ENCODE assay signal across 1 cellular context in the genomic region with DNA sequence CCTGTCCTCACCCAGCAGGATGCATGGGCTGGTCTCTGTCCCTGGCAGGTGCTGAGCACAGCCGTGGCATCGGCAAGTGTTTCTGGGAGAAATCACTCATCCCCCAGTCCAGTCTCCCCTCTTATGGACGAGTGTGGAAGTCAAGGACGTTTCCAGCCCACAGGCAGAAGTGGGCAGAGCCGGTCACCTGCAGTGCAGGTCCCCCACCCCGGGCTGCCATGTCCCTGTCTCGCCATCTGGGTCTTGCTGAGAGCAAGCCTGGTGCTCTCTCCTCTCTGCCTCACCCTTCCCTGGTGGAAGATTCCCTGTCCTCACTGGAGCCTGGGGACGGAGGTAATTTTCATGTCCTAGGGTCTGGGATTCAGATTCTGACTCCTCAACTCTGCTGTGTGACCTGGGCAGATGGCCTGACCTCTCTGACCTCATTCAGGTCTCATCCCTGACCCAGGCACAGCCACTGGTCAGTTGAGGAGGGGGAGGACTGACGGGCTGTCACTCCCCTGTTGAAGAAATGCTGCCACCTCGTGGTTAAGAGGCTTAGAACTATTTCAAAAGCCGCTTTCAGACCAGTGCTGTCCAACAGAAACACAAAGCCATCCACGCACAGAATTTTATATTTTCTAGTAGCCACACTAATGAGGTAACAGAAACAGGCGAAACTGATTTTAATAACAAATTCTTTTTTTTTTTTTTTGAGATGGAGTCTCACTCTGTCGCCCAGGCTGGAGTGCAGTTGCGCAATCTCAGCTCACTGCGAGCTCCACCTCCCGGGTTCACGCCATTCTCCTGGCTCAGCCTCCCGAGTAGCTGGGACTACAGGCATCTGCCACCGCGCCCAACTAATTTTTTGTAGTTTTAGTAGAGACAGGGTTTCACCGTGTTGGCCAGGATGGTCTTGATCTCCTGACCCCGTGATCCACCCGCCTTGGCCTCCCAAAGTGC.
TF ChIP-seq lines count a peak whose summit lies in the region.

No MANE protein-coding gene starts in this region.

TF ChIP-seq in K562, 482 proteins besides CTCF, POLR2A, EP300 and RAD21 (continued from another document and continues in another):
- TF ChIP-seq ZBTB9 (CRISPR knock-in tag; IDR thresholded peaks at IDR 0.05) (no peak), RAD51 (IDR thresholded peaks at IDR 0.05; ENCODE audit: borderline replicate concordance, low read depth) (no peak; the same call in 1 of the 2 replicates), CBX1 (IDR thresholded peaks at IDR 0.05; ENCODE audit: low read depth) (peak; percentile 60; the same call in 1 of the 2 replicates), ZC3H8 (IDR thresholded peaks at IDR 0.05) (no peak), FOXP1 (CRISPR knock-in tag; IDR thresholded peaks at IDR 0.05) (no peak), REST (CRISPR knock-in tag; IDR thresholded peaks at IDR 0.05; ENCODE audit: low read depth) (0 out of 2 replicates have a peak, but pooled peaks have one; percentile 30), MEF2A (IDR thresholded peaks at IDR 0.05; ENCODE audit: control insufficient read depth, low read depth, low read length) (no peak), XRCC4 (IDR thresholded peaks at IDR 0.05; ENCODE audit: extremely low read depth, insufficient read depth, insufficient read length) (no peak), ZNF551 (CRISPR knock-in tag; IDR thresholded peaks at IDR 0.05) (no peak), MLX (CRISPR knock-in tag; conservative IDR thresholded peaks at IDR 0.05) (no peak), EGR1 (conservative IDR thresholded peaks at IDR 0.05) (peak; percentile 61), ZNF174 (CRISPR knock-in tag; IDR thresholded peaks at IDR 0.05) (no peak), HCFC1 (IDR thresholded peaks at IDR 0.05; ENCODE audit: low read depth, low read length) (0 out of 2 replicates have a peak, but pooled peaks have one; percentile 6), U2AF2 (optimal IDR thresholded peaks at IDR 0.05; ENCODE audit: low read depth, low read length) (no peak), TAF1 (IDR thresholded peaks at IDR 0.05; ENCODE audit: control insufficient read depth, extremely low read depth, insufficient read depth, low read length, severe bottlenecking) (no peak), EHMT2 (IDR thresholded peaks at IDR 0.05) (no peak), ETV1 (tag; conservative IDR thresholded peaks at IDR 0.05; ENCODE audit: low read depth) (no peak; the same call in 1 of the 2 replicates), TAF9B (IDR thresholded peaks at IDR 0.05; ENCODE audit: partially characterized antibody) (no peak), FOXK2 (conservative IDR thresholded peaks at IDR 0.05 in 1 of 2, IDR thresholded peaks at IDR 0.05 in 1 of 2; ENCODE audit: low read depth in 2 of 2) (no peak), GTF3C2 (IDR thresholded peaks at IDR 0.05; ENCODE audit: borderline replicate concordance, extremely low read depth, insufficient read length) (no peak), PURB (CRISPR knock-in tag; IDR thresholded peaks at IDR 0.05; ENCODE audit: low read depth) (no peak), SMARCE1 (IDR thresholded peaks at IDR 0.05) (no peak), CHCHD3 (CRISPR knock-in tag; IDR thresholded peaks at IDR 0.05) (no peak), SRF (CRISPR knock-in tag; IDR thresholded peaks at IDR 0.05) (peak in 1 of 2 experiments; percentile 30; a peak in 1 of 4 replicates), ASH1L (IDR thresholded peaks at IDR 0.05; ENCODE audit: borderline replicate concordance, low read depth, partially characterized antibody) (no peak), SETDB1 (IDR thresholded peaks at IDR 0.05; ENCODE audit: low read length) (no peak), PML (IDR thresholded peaks at IDR 0.05; ENCODE audit: low read length) (no peak), HDAC1 (IDR thresholded peaks at IDR 0.05) (0 out of 4 replicates have a peak, but pooled peaks of 1 of the 2 experiments have one; percentile 24), NR2C1 (IDR thresholded peaks at IDR 0.05) (no peak), NR2C1 (tag; IDR thresholded peaks at IDR 0.05) (0 out of 2 replicates have a peak, but pooled peaks have one; percentile 32)
- TF ChIP-seq, protein P1, sequence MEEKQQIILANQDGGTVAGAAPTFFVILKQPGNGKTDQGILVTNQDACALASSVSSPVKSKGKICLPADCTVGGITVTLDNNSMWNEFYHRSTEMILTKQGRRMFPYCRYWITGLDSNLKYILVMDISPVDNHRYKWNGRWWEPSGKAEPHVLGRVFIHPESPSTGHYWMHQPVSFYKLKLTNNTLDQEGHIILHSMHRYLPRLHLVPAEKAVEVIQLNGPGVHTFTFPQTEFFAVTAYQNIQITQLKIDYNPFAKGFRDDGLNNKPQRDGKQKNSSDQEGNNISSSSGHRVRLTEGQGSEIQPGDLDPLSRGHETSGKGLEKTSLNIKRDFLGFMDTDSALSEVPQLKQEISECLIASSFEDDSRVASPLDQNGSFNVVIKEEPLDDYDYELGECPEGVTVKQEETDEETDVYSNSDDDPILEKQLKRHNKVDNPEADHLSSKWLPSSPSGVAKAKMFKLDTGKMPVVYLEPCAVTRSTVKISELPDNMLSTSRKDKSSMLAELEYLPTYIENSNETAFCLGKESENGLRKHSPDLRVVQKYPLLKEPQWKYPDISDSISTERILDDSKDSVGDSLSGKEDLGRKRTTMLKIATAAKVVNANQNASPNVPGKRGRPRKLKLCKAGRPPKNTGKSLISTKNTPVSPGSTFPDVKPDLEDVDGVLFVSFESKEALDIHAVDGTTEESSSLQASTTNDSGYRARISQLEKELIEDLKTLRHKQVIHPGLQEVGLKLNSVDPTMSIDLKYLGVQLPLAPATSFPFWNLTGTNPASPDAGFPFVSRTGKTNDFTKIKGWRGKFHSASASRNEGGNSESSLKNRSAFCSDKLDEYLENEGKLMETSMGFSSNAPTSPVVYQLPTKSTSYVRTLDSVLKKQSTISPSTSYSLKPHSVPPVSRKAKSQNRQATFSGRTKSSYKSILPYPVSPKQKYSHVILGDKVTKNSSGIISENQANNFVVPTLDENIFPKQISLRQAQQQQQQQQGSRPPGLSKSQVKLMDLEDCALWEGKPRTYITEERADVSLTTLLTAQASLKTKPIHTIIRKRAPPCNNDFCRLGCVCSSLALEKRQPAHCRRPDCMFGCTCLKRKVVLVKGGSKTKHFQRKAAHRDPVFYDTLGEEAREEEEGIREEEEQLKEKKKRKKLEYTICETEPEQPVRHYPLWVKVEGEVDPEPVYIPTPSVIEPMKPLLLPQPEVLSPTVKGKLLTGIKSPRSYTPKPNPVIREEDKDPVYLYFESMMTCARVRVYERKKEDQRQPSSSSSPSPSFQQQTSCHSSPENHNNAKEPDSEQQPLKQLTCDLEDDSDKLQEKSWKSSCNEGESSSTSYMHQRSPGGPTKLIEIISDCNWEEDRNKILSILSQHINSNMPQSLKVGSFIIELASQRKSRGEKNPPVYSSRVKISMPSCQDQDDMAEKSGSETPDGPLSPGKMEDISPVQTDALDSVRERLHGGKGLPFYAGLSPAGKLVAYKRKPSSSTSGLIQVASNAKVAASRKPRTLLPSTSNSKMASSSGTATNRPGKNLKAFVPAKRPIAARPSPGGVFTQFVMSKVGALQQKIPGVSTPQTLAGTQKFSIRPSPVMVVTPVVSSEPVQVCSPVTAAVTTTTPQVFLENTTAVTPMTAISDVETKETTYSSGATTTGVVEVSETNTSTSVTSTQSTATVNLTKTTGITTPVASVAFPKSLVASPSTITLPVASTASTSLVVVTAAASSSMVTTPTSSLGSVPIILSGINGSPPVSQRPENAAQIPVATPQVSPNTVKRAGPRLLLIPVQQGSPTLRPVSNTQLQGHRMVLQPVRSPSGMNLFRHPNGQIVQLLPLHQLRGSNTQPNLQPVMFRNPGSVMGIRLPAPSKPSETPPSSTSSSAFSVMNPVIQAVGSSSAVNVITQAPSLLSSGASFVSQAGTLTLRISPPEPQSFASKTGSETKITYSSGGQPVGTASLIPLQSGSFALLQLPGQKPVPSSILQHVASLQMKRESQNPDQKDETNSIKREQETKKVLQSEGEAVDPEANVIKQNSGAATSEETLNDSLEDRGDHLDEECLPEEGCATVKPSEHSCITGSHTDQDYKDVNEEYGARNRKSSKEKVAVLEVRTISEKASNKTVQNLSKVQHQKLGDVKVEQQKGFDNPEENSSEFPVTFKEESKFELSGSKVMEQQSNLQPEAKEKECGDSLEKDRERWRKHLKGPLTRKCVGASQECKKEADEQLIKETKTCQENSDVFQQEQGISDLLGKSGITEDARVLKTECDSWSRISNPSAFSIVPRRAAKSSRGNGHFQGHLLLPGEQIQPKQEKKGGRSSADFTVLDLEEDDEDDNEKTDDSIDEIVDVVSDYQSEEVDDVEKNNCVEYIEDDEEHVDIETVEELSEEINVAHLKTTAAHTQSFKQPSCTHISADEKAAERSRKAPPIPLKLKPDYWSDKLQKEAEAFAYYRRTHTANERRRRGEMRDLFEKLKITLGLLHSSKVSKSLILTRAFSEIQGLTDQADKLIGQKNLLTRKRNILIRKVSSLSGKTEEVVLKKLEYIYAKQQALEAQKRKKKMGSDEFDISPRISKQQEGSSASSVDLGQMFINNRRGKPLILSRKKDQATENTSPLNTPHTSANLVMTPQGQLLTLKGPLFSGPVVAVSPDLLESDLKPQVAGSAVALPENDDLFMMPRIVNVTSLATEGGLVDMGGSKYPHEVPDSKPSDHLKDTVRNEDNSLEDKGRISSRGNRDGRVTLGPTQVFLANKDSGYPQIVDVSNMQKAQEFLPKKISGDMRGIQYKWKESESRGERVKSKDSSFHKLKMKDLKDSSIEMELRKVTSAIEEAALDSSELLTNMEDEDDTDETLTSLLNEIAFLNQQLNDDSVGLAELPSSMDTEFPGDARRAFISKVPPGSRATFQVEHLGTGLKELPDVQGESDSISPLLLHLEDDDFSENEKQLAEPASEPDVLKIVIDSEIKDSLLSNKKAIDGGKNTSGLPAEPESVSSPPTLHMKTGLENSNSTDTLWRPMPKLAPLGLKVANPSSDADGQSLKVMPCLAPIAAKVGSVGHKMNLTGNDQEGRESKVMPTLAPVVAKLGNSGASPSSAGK (IDR thresholded peaks at IDR 0.05), result no peak; the same call in 1 of the 2 replicates
- TF ChIP-seq, protein P2, sequence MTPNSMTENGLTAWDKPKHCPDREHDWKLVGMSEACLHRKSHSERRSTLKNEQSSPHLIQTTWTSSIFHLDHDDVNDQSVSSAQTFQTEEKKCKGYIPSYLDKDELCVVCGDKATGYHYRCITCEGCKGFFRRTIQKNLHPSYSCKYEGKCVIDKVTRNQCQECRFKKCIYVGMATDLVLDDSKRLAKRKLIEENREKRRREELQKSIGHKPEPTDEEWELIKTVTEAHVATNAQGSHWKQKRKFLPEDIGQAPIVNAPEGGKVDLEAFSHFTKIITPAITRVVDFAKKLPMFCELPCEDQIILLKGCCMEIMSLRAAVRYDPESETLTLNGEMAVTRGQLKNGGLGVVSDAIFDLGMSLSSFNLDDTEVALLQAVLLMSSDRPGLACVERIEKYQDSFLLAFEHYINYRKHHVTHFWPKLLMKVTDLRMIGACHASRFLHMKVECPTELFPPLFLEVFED (CRISPR knock-in tag; conservative IDR thresholded peaks at IDR 0.05), result no peak
